ENCODE assay signal across 26 cellular contexts in genomic region chr15:96132126-96132525, GRCh38.
"Had no signal": no experiment of that assay in that cellular context is flagged by ENCODE, and none has a peak within 500 bp of the region (broad histone marks: within the 10 kb centered on the region; RNA-seq: fewer than 3 reads in every experiment).

No MANE protein-coding gene starts in this region.

- H3K9me3 ChIP-seq: stomach, suprapubic skin, testis, thoracic aorta, thyroid gland, tibial artery, tibial nerve, transverse colon, upper lobe of left lung, upper lobe of right lung, uterus, vagina had no signal

- H3K36me3 ChIP-seq: stomach, suprapubic skin, thoracic aorta, thyroid gland, tibial artery, tibial nerve, transverse colon, upper lobe of left lung, upper lobe of right lung, uterus, vagina had no signal

- H3K4me1 ChIP-seq: stomach, suprapubic skin, testis, thyroid gland, tibial artery, tibial nerve, transverse colon, upper lobe of left lung, upper lobe of right lung, uterus, vagina had no signal

- H3K4me3 ChIP-seq: stomach, suprapubic skin, testis, thoracic aorta, thyroid gland, tibial artery, tibial nerve, transverse colon, upper lobe of left lung, upper lobe of right lung, uterus, vagina had no signal

- FAIRE-seq: urothelium cell line had no signal

- H3K27ac ChIP-seq: stomach, suprapubic skin, testis, thoracic aorta, thyroid gland, tibial artery, tibial nerve, transverse colon, upper lobe of left lung, upper lobe of right lung, uterus, vagina had no signal

- H3K27me3 ChIP-seq: stomach, suprapubic skin, testis, thyroid gland, tibial artery, tibial nerve, transverse colon, upper lobe of left lung, upper lobe of right lung, uterus, vagina had no signal

- ATAC-seq: stimulated activated effector memory CD8-positive, alpha-beta T cell treated with anti-CD3 and anti-CD28 coated beads, Interleukin-12 subunit alpha, Interleukin-12 subunit beta, amount 100 ng/mL, for 72 hours; stimulated activated memory B cell treated with anti-CD40 and anti-IgM and Interleukin-4, amounts not matched to agents 10 μg/mL and 1 μg/mL and 100 μg/mL, for 72 hours; stimulated activated naive B cell treated with anti-CD40 and anti-IgM and Interleukin-4, amounts not matched to agents 10 μg/mL and 1 μg/mL and 100 μg/mL, for 72 hours; stimulated activated naive CD8-positive, alpha-beta T cell treated with anti-CD3 and anti-CD28 coated beads, Interleukin-15, amount 100 ng/mL, for 72 hours; stimulated activated naive CD8-positive, alpha-beta T cell treated with anti-CD3 and anti-CD28 coated beads, Interleukin-15, Interleukin-2, amounts not matched to agents 100 U/mL and 50 U/mL, for 24 hours; upper lobe of right lung had no signal

- DNase-seq: stimulated activated CD4-positive, alpha-beta T cell treated with anti-CD3 and anti-CD28 coated beads, Interleukin-2, amount 100 ng/mL, for 48 hours; stimulated activated CD4-positive, alpha-beta T cell treated with anti-CD3 and anti-CD28 coated beads, Interleukin-4, amount 100 ng/mL, for 1 hour; stimulated activated CD4-positive, alpha-beta T cell treated with anti-CD3 and anti-CD28 coated beads, Interleukin-4, amount 100 ng/mL, for 4 hours; stimulated activated CD8-positive, alpha-beta memory T cell treated with anti-CD3 and anti-CD28 coated beads, Interleukin-4, amount 100 ng/mL, for 48 hours; stimulated activated naive B cell treated with anti-CD40 and anti-IgM and Interleukin-4, amounts not matched to agents 10 μg/mL and 1 μg/mL and 100 μg/mL, for 72 hours; stimulated activated naive CD4-positive, alpha-beta T cell; stimulated activated naive CD4-positive, alpha-beta T cell treated with Interleukin-2 at 50 U/mL for 16 hours; stimulated activated naive CD8-positive, alpha-beta T cell treated with anti-CD3 and anti-CD28 coated beads, Interleukin-15, amount 100 ng/mL, for 72 hours; stimulated activated naive CD8-positive, alpha-beta T cell treated with anti-CD3 and anti-CD28 coated beads, Interleukin-15, Interleukin-2, amounts not matched to agents 100 U/mL and 50 U/mL, for 24 hours; stomach; substantia nigra; testis; thyroid gland; tibial artery; transverse colon; trophoblast cell; upper lobe of left lung; upper lobe of right lung; uterus had no signal
